In the genomic region with DNA sequence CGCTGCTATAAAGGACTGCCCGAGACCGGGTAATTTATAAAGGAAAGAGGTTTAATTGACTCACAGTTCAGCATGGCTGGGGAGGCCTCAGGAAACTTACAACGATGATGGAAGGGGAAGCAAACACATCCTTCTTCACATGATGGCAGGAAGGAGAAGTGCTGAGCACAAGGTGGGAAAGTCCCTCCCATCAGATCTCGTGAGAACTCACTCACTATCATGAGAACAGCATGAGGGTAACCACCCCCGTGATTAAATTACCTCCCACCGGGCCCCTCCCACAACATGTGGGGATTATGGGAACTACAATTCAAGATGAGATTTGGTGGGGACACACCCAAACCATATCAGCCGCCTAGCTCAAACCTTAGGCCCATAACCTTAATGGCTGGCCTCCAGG, we compare ENCODE assay signal across 14 cellular contexts. TPM values are rescaled to one million over a fixed set of nuclear protein-coding genes. Genes with fewer than 3 reads are reported as not detected.
"Had no signal": no experiment of that assay in that cellular context is flagged by ENCODE, and none has a peak within 500 bp of the region (broad histone marks: within the 10 kb centered on the region; RNA-seq: fewer than 3 reads in every experiment).

No MANE protein-coding gene starts in this region.

RNA-seq across cellular contexts. Expression of a gene that starts 42.5 kb away (rescaled TPM):
- total RNA-seq: dermis microvascular lymphatic vessel endothelial cell; esophagus mucosa; esophagus squamous epithelium; gastrocnemius medialis; glomerular endothelial cell; heart right ventricle; kidney epithelial cell; left cardiac atrium; left ventricle myocardium superior; lower leg skin; lung microvascular endothelial cell; mononuclear cell; naive thymus-derived CD8-positive, alpha-beta T cell had no signal
- polyA plus RNA-seq: heart right ventricle; keratinocyte; naive thymus-derived CD8-positive, alpha-beta T cell had no signal
